Comparison of ENCODE assay signal across 21 cellular contexts in genomic region chr9:82939451-82939850, GRCh38.
DNase-seq lines count a peak whose midpoint lies in the region; ATAC-seq lines count a peak whose summit lies in the region.
"Had no signal": no experiment of that assay in that cellular context is flagged by ENCODE, and none has a peak within 500 bp of the region (broad histone marks: within the 10 kb centered on the region; RNA-seq: fewer than 3 reads in every experiment).

No MANE protein-coding gene starts in this region.

- H3K4me1 Mint-ChIP-seq in stimulated activated naive B cell treated with anti-CD40 and anti-IgM and Interleukin-4, amounts not matched to agents 10 μg/mL and 1 μg/mL and 100 μg/mL, for 72 hours: peaks cover 0 to 2% of the 10 kb centered on the region in 2 donors
- no peaks in the 10 kb centered on the region for H3K4me1 Mint-ChIP-seq in activated T-cell treated with anti-CD3 and anti-CD28 coated beads, Interleukin-2, amount 50 U/mL, for 72 hours (ENCODE audit: low read depth)
- H3K4me1 Mint-ChIP-seq: nephron had no signal

- no peaks in the 10 kb centered on the region for H3K9me3 Mint-ChIP-seq in stimulated activated naive B cell treated with anti-CD40 and anti-IgM and Interleukin-4, amounts not matched to agents 10 μg/mL and 1 μg/mL and 100 μg/mL, for 72 hours
- peaks cover 0 to 2% of the 10 kb centered on the region in 2 donors for H3K9me3 Mint-ChIP-seq in activated T-cell treated with anti-CD3 and anti-CD28 coated beads, Interleukin-2, amount 50 U/mL, for 72 hours
- H3K9me3 Mint-ChIP-seq: HFFc6, nephron had no signal

- H3K36me3 Mint-ChIP-seq in stimulated activated naive B cell treated with anti-CD40 and anti-IgM and Interleukin-4, amounts not matched to agents 10 μg/mL and 1 μg/mL and 100 μg/mL, for 72 hours: no peaks in the 10 kb centered on the region
- H3K36me3 Mint-ChIP-seq in activated T-cell treated with anti-CD3 and anti-CD28 coated beads, Interleukin-2, amount 50 U/mL, for 72 hours (ENCODE audit: insufficient read depth in 2 of 2): no peaks in the 10 kb centered on the region

- H3K4me3 Mint-ChIP-seq in stimulated activated naive B cell treated with anti-CD40 and anti-IgM and Interleukin-4, amounts not matched to agents 10 μg/mL and 1 μg/mL and 100 μg/mL, for 72 hours: no peak overlapping the region
- H3K4me3 Mint-ChIP-seq in activated T-cell treated with anti-CD3 and anti-CD28 coated beads, Interleukin-2, amount 50 U/mL, for 72 hours: no peak overlapping the region
- H3K4me3 Mint-ChIP-seq: HFFc6, nephron had no signal

- peak; percentile 39 to 52 for ATAC-seq in stimulated activated naive B cell treated with anti-CD40 and anti-IgM and Interleukin-4, amounts not matched to agents 10 μg/mL and 1 μg/mL and 100 μg/mL, for 72 hours (replicated peaks)
- ATAC-seq in HG03175 (IDR thresholded peaks at IDR 0.05; ENCODE audit: unreplicated experiment): no peak
- no peak for ATAC-seq in activated T-cell treated with anti-CD3 and anti-CD28 coated beads, Interleukin-2, amount 50 U/mL, for 72 hours (replicated peaks in 1 of 2)
- no peak for ATAC-seq in HG03108 (IDR thresholded peaks at IDR 0.05; ENCODE audit: unreplicated experiment)
- ATAC-seq: activated CD4-positive, CD25-positive, alpha-beta regulatory T cell treated with anti-CD3 and anti-CD28 coated beads, Interleukin-2, amount 50 U/mL, for 24 hours; gastrocnemius medialis; GM12878 had no signal

- peaks cover 0 to 5% of the 10 kb centered on the region in 2 donors for H3K27me3 Mint-ChIP-seq in stimulated activated naive B cell treated with anti-CD40 and anti-IgM and Interleukin-4, amounts not matched to agents 10 μg/mL and 1 μg/mL and 100 μg/mL, for 72 hours
- no peaks in the 10 kb centered on the region for H3K27me3 Mint-ChIP-seq in activated T-cell treated with anti-CD3 and anti-CD28 coated beads, Interleukin-2, amount 50 U/mL, for 72 hours (ENCODE audit: low read depth)

- H3K27ac Mint-ChIP-seq in stimulated activated naive B cell treated with anti-CD40 and anti-IgM and Interleukin-4, amounts not matched to agents 10 μg/mL and 1 μg/mL and 100 μg/mL, for 72 hours: no peak overlapping the region
- no peak overlapping the region for H3K27ac Mint-ChIP-seq in activated T-cell treated with anti-CD3 and anti-CD28 coated beads, Interleukin-2, amount 50 U/mL, for 72 hours
- H3K27ac Mint-ChIP-seq: HFFc6, nephron had no signal

- DNase-seq in DMS79 treated with DMSO at 0.1 percent for 48 hours (lab: John Stamatoyannopoulos, UW) (peak; percentile 63), M059J (ENCODE audit: low read depth) (peak; percentile 81), cerebellar cortex (ENCODE audit: low spot score) (peak; percentile 47), NCI-H524 (lab: John Stamatoyannopoulos, UW) (no peak)
- no peak for DNase-seq in stimulated activated naive B cell treated with anti-CD40 and anti-IgM and Interleukin-4, amounts not matched to agents 10 μg/mL and 1 μg/mL and 100 μg/mL, for 72 hours
- DNase-seq in activated T-cell treated with anti-CD3 and anti-CD28 coated beads, Interleukin-2, amount 50 U/mL, for 72 hours: no peak
- DNase-seq: aorta; colonic mucosa; gastrocnemius medialis; HFFc6; NCI-H1694 treated with DMSO at 0.1 percent for 48 hours; NCI-H82; SHP77; stimulated activated CD4-positive, alpha-beta T cell treated with anti-CD3 and anti-CD28 coated beads, Interleukin-15, amount 100 ng/mL, for 24 hours; substantia nigra; T-helper 2 cell had no signal

Comparison
In these comparisons a context has a peak if more than half of its experiments do, and no peak if none do; other contexts are left out.
1. DNase-seq: peak in DMS79 treated with DMSO at 0.1 percent for 48 hours (single experiment), M059J (single experiment) and cerebellar cortex (single experiment); none in stimulated activated naive B cell treated with anti-CD40 and anti-IgM and Interleukin-4, amounts not matched to agents 10 μg/mL and 1 μg/mL and 100 μg/mL, for 72 hours (single experiment), activated T-cell treated with anti-CD3 and anti-CD28 coated beads, Interleukin-2, amount 50 U/mL, for 72 hours (0 of 2) and NCI-H524 (0 of 2).
2. ATAC-seq: peak in stimulated activated naive B cell treated with anti-CD40 and anti-IgM and Interleukin-4, amounts not matched to agents 10 μg/mL and 1 μg/mL and 100 μg/mL, for 72 hours (2 of 2); none in HG03175 (single experiment), activated T-cell treated with anti-CD3 and anti-CD28 coated beads, Interleukin-2, amount 50 U/mL, for 72 hours (0 of 2) and HG03108 (single experiment).